ENCODE assay signal across 23 cellular contexts in the genomic region with DNA sequence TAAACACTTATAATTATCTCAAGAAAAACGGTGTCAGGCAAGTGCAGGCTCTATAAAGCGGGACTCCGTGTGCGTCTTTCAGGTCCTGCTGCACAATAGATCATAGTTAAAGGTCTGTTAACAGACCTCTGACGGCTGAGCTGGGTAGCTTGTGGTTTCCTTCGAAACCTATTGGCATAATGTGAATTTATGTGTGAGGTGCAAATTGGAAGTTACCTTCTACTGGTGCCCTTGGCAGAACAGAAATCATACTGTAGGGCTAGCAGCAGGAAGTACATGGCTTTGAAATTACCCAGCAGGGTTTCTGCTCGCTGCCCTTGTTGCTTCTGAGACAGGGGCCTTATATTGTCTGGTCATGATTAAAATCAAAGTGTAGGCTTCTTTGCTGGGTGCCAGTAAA.
"Had no signal": no experiment of that assay in that cellular context is flagged by ENCODE, and none has a peak within 500 bp of the region (broad histone marks: within the 10 kb centered on the region; RNA-seq: fewer than 3 reads in every experiment).

No MANE protein-coding gene starts in this region.

- H3K27ac Mint-ChIP-seq: activated CD4-positive, alpha-beta T cell treated with anti-CD3 and anti-CD28 coated beads, Interleukin-2, amount 10 ng/mL, durations not matched to agents 24 days and 14 days; activated CD8-positive, alpha-beta T cell treated with anti-CD3 and anti-CD28 coated beads for 36 hours; activated naive CD8-positive, alpha-beta T cell treated with anti-CD3 and anti-CD28 coated beads, Interleukin-2, amount 10 ng/mL, durations not matched to agents 7 days and 5 days; activated T-helper 17 cell treated with anti-CD3 and anti-CD28 coated beads, Interleukin-2, amount 50 U/mL, for 72 hours; mesothelial cell of epicardium; nephron had no signal

- H3K9me3 ChIP-seq: upper lobe of right lung had no signal

- H2AFZ ChIP-seq: parathyroid adenoma had no signal

- H3K36me3 Mint-ChIP-seq: activated naive CD8-positive, alpha-beta T cell treated with anti-CD3 and anti-CD28 coated beads, Interleukin-2, amount 10 ng/mL, durations not matched to agents 7 days and 5 days; mesothelial cell of epicardium had no signal

- H3K4me1 ChIP-seq: foreskin keratinocyte, parathyroid adenoma, upper lobe of right lung had no signal

- H3K9ac ChIP-seq: parathyroid adenoma had no signal

- ATAC-seq: activated CD8-positive, alpha-beta T cell treated with anti-CD3 and anti-CD28 coated beads for 36 hours; activated T-helper 17 cell treated with anti-CD3 and anti-CD28 coated beads, Interleukin-2, amount 50 U/mL, for 72 hours; foreskin keratinocyte; left colon; upper lobe of right lung had no signal

- H3K4me3 Mint-ChIP-seq: activated CD4-positive, alpha-beta T cell treated with anti-CD3 and anti-CD28 coated beads, Interleukin-2, amount 10 ng/mL, durations not matched to agents 24 days and 14 days; activated CD8-positive, alpha-beta T cell treated with anti-CD3 and anti-CD28 coated beads for 36 hours; activated naive CD8-positive, alpha-beta T cell treated with anti-CD3 and anti-CD28 coated beads, Interleukin-2, amount 10 ng/mL, durations not matched to agents 7 days and 5 days; activated T-helper 17 cell treated with anti-CD3 and anti-CD28 coated beads, Interleukin-2, amount 50 U/mL, for 72 hours; mesothelial cell of epicardium; nephron had no signal

- H3K27me3 ChIP-seq: foreskin keratinocyte, upper lobe of right lung had no signal

- H3K27me3 Mint-ChIP-seq: activated CD4-positive, alpha-beta T cell treated with anti-CD3 and anti-CD28 coated beads, Interleukin-2, amount 10 ng/mL, durations not matched to agents 24 days and 14 days; activated CD8-positive, alpha-beta T cell treated with anti-CD3 and anti-CD28 coated beads for 36 hours; activated naive CD8-positive, alpha-beta T cell treated with anti-CD3 and anti-CD28 coated beads, Interleukin-2, amount 10 ng/mL, durations not matched to agents 7 days and 5 days had no signal

- H3K27ac ChIP-seq: dorsolateral prefrontal cortex, epithelial cell of prostate, foreskin keratinocyte, parathyroid adenoma, upper lobe of right lung had no signal

- H3K4me1 Mint-ChIP-seq: activated CD4-positive, alpha-beta T cell treated with anti-CD3 and anti-CD28 coated beads, Interleukin-2, amount 10 ng/mL, durations not matched to agents 24 days and 14 days; activated naive CD8-positive, alpha-beta T cell treated with anti-CD3 and anti-CD28 coated beads, Interleukin-2, amount 10 ng/mL, durations not matched to agents 7 days and 5 days; activated T-helper 17 cell treated with anti-CD3 and anti-CD28 coated beads, Interleukin-2, amount 50 U/mL, for 72 hours; nephron had no signal

- H3K36me3 ChIP-seq: upper lobe of right lung had no signal

- H3K4me3 ChIP-seq: dorsolateral prefrontal cortex, upper lobe of right lung had no signal

- H3K79me2 ChIP-seq: parathyroid adenoma had no signal

- DNase-seq: activated CD4-positive, alpha-beta T cell treated with anti-CD3 and anti-CD28 coated beads, Interleukin-2, amount 10 ng/mL, durations not matched to agents 24 days and 14 days; activated CD4-positive, CD25-positive, alpha-beta regulatory T cell; activated CD8-positive, alpha-beta T cell treated with anti-CD3 and anti-CD28 coated beads for 36 hours; activated naive CD4-positive, alpha-beta T cell; activated naive CD8-positive, alpha-beta T cell treated with anti-CD3 and anti-CD28 coated beads, Interleukin-2, amount 10 ng/mL, durations not matched to agents 7 days and 5 days; activated T-cell treated with anti-CD3 and anti-CD28 coated beads, Interleukin-2, amount 50 U/mL, for 1 hour; amygdala; central memory CD4-positive, alpha-beta T cell; dorsolateral prefrontal cortex; foreskin keratinocyte; hypothalamus; islet precursor cell; left colon; stimulated activated CD4-positive, alpha-beta T cell treated with anti-CD3 and anti-CD28 coated beads, Interleukin-12 subunit alpha, Interleukin-12 subunit beta, amount 100 ng/mL, for 4 hours; stimulated activated CD4-positive, alpha-beta T cell treated with anti-CD3 and anti-CD28 coated beads, Interleukin-1b, Interleukin-23, amount 100 ng/mL, for 48 hours; stimulated activated CD8-positive, alpha-beta memory T cell treated with anti-CD3 and anti-CD28 coated beads, Interleukin-4, amount 100 ng/mL, for 48 hours; stimulated activated naive CD4-positive, alpha-beta T cell; upper lobe of right lung had no signal
